Comparison of ENCODE assay signal across 1 cellular context in genomic region chr12:131710464-131711457, GRCh38.
TF ChIP-seq lines count a peak whose summit lies in the region.

TSS of gene SFSWAP (plus strand) at chr12:131711090. CDS start at chr12:131711230, 140 bp downstream.

TF ChIP-seq in GM12878, 131 proteins besides CTCF, POLR2A, EP300 and RAD21 (continued from another document):
- TF ChIP-seq CEBPZ (IDR thresholded peaks at IDR 0.05; ENCODE audit: low read depth, low read length) (peak; percentile 50; the same call in 1 of the 2 replicates), PKNOX1 (IDR thresholded peaks at IDR 0.05) (peak; percentile 79), IRF4 (IDR thresholded peaks at IDR 0.05; ENCODE audit: low read depth, low read length) (peak; percentile 35; the same call in 1 of the 2 replicates), ZBTB33 (IDR thresholded peaks at IDR 0.05) (0 out of 2 replicates have a peak, but pooled peaks have one; percentile 10), SKIL (IDR thresholded peaks at IDR 0.05; ENCODE audit: low read depth, poor library complexity, severe bottlenecking) (peak; percentile 95), ESRRA (IDR thresholded peaks at IDR 0.05; ENCODE audit: low read length) (peak; percentile 59; the same call in 1 of the 2 replicates), HSF1 (IDR thresholded peaks at IDR 0.05; ENCODE audit: low read depth, low read length) (peak; percentile 77), ZNF274 (IDR thresholded peaks at IDR 0.05; ENCODE audit: insufficient read depth, insufficient read length) (no peak), CHD2 (IDR thresholded peaks at IDR 0.05; ENCODE audit: borderline replicate concordance, low read depth, low read length) (peak; percentile 11; the same call in 1 of the 2 replicates), TBL1XR1 (IDR thresholded peaks at IDR 0.05; ENCODE audit: low read depth, low read length) (0 out of 2 replicates have a peak, but pooled peaks have one; percentile 49)
TF ChIP-seq in GM12878: peak in this region for 63.
